ENCODE assay signal across 20 cellular contexts in genomic region chr11:126405906-126406305, GRCh38. TPM values are rescaled to one million over a fixed set of nuclear protein-coding genes. Genes with fewer than 3 reads are reported as not detected.
A peak's percentile ranks its signal among the peaks of the same experiment; 100 is the strongest.
DNase-seq lines count a peak whose midpoint lies in the region; ATAC-seq lines count a peak whose summit lies in the region.
"Had no signal": no experiment of that assay in that cellular context is flagged by ENCODE, and none has a peak within 500 bp of the region (broad histone marks: within the 10 kb centered on the region; RNA-seq: fewer than 3 reads in every experiment).

No MANE protein-coding gene starts in this region.

- peak overlapping the region; percentile 32 for H2AFZ ChIP-seq in trophoblast cell (ENCODE audit: insufficient read depth, low read length, poor library complexity)
- H2AFZ ChIP-seq: GM23248, parathyroid adenoma had no signal

- peak overlapping the region; percentile 79 for H3K27ac ChIP-seq in trophoblast cell (ENCODE audit: low read depth, low read length)
- H3K27ac ChIP-seq: GM23248, parathyroid adenoma had no signal

- peak; percentile 57 for ATAC-seq in esophagus mucosa
- ATAC-seq: activated CD4-positive, CD25-positive, alpha-beta regulatory T cell treated with anti-CD3 and anti-CD28 coated beads, Interleukin-2, amount 50 U/mL, for 24 hours; T-helper 17 cell had no signal

- H2BK12ac ChIP-seq in trophoblast cell (ENCODE audit: low read length), result peak overlapping the region; percentile 80

- H3K4ac ChIP-seq in trophoblast cell (ENCODE audit: low read depth, low read length), result no peak overlapping the region

- peak overlapping the region; percentile 95 for H4K91ac ChIP-seq in trophoblast cell (ENCODE audit: low read depth, low read length)

- H3K36me3 ChIP-seq in trophoblast cell (ENCODE audit: control insufficient read depth in 1 of 2, insufficient read depth in 2 of 2, low read length in 2 of 2), result peaks cover 8 to 16% of the 10 kb centered on the region in 2 experiments

- peaks cover 25% of the 10 kb centered on the region for H3K79me1 ChIP-seq in trophoblast cell (ENCODE audit: low read length)

- peak; percentile 32 for DNase-seq in A172 (ENCODE audit: low spot score)
- peak; percentile 58 for DNase-seq in NCI-H510A treated with DMSO at 0.1 percent for 48 hours (lab: John Stamatoyannopoulos, UW)
- peak; percentile 97 for DNase-seq in trophoblast cell
- no peak for DNase-seq in AG08396 (ENCODE audit: low spot score)
- no peak for DNase-seq in activated gamma-delta T cell treated with Interleukin-2 at 50 U/mL for 16 hours
- DNase-seq in AG08395 (ENCODE audit: low spot score), result no peak
- DNase-seq in NCI-H748 (lab: John Stamatoyannopoulos, UW; ENCODE audit: unreplicated experiment), result no peak
- DNase-seq: activated CD8-positive, alpha-beta memory T cell treated with anti-CD3 and anti-CD28 coated beads, Interleukin-2, amount 50 U/mL, for 4 hours; GM23248; immature natural killer cell; MG63; NCI-H2029 treated with DMSO at 0.1 percent for 48 hours; NCI-H748 treated with DMSO at 0.1 percent for 48 hours; RPMI8226; small intestine; T-helper 17 cell had no signal

- H3K9me3 ChIP-seq in trophoblast cell (ENCODE audit: insufficient read depth, low read depth, low read length), result peaks cover 6% of the 10 kb centered on the region
- H3K9me3 ChIP-seq: MG63, stomach had no signal

- H2BK120ac ChIP-seq in trophoblast cell (ENCODE audit: insufficient read depth, low read length, poor library complexity), result peak overlapping the region; percentile 86

- H4K8ac ChIP-seq in trophoblast cell (ENCODE audit: low read depth, low read length), result peak overlapping the region; percentile 63

- H3K14ac ChIP-seq in trophoblast cell (ENCODE audit: low read length), result peak overlapping the region; percentile 86

- H3K27me3 ChIP-seq in trophoblast cell (ENCODE audit: insufficient read depth, low read length), result no peaks in the 10 kb centered on the region
- H3K27me3 ChIP-seq: MG63, stomach had no signal

- H2BK5ac ChIP-seq in trophoblast cell (ENCODE audit: low read depth, low read length, poor library complexity), result peak overlapping the region; percentile 67

- no peak overlapping the region for H3K23ac ChIP-seq in trophoblast cell (ENCODE audit: low read length)

- H4K12ac ChIP-seq in trophoblast cell (ENCODE audit: low read depth, low read length), result peak overlapping the region; percentile 61

- WGBS in trophoblast cell (ENCODE audit: extremely low coverage, insufficient coverage, insufficient read length), result no CpG with 5 or more reads among the region's 7 CpGs

- peak overlapping the region; percentile 0 for H2AK5ac ChIP-seq in trophoblast cell (ENCODE audit: low read length)

- H3K4me1 ChIP-seq in trophoblast cell (ENCODE audit: control insufficient read depth in 1 of 2, insufficient read depth in 2 of 2, low read length in 2 of 2), result peaks cover 31 to 42% of the 10 kb centered on the region in 2 experiments
- H3K4me1 ChIP-seq: parathyroid adenoma had no signal

- H3K9ac ChIP-seq in trophoblast cell (ENCODE audit: low read length), result no peak overlapping the region
- H3K9ac ChIP-seq: GM23248, parathyroid adenoma had no signal

- no peak overlapping the region for H3K4me3 ChIP-seq in trophoblast cell (ENCODE audit: low read depth, low read length)
- H3K4me3 ChIP-seq: GM23248, MG63, stomach had no signal

- peaks cover 8% of the 10 kb centered on the region for H3K79me2 ChIP-seq in trophoblast cell (ENCODE audit: control insufficient read depth, insufficient read depth, low read length, poor library complexity)
- H3K79me2 ChIP-seq: parathyroid adenoma had no signal

- peak overlapping the region; percentile 57 for H3K18ac ChIP-seq in trophoblast cell (ENCODE audit: low read length)

- no peak overlapping the region for H3K4me2 ChIP-seq in trophoblast cell (ENCODE audit: low read length)

RNA-seq across cellular contexts. Expression of gene ST3GAL4, which starts 50.4 kb away (rescaled TPM):
- 16.7 and 19.4 TPM in 2 replicates for total RNA-seq in A172 (2014; rRNA removed; shearing (Covaris generic))
- total RNA-seq in esophagus mucosa, result 54.2 TPM
- polyA plus RNA-seq in trophoblast cell (2013), result 16.1 and 17.5 TPM in 2 replicates

Comparison
In these comparisons a context has a peak if more than half of its experiments do, and no peak if none do; other contexts are left out.
1. DNase-seq: peak in A172 (single experiment), NCI-H510A treated with DMSO at 0.1 percent for 48 hours (single experiment) and trophoblast cell (2 of 2); none in AG08396 (single experiment), activated gamma-delta T cell treated with Interleukin-2 at 50 U/mL for 16 hours (single experiment), AG08395 (single experiment) and NCI-H748 (single experiment).